ENCODE assay signal across 8 cellular contexts in the genomic region with DNA sequence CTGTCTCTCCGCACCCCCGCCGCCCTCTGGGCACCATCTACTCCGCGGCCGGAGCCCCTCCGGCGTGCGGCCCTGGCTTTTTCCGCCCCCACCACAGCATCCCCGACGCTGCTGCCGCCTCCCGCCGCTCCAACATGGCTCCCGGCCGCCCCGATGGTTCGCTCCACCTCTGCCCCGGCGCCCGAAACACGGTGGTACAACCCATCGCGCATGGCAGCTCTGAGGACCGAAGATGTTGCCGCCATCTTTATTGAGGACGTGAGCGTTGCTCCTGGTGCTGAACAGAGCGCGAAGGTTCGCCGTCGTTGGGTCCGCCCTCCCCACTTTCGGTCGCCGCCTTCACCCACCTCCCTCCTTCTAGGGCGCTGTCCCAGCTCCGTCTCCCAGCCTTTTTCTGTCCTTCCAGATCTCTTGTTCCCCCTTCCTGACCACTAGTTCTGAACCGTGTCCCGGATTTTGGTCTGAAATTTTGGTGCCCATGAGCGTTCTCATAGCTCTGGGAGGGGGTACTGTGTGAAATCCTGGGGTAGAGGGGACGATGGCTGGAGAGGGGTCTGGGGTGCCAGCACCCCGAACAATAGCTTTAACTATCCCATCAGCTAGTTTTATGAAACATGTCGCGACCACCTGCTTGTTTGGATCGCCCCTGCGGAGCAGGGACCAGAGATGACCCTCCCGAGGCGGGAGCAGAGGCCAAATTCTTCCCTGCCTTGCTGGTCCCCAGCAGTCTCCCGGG. TPM values are rescaled to one million over a fixed set of nuclear protein-coding genes. Genes with fewer than 3 reads are reported as not detected.
DNase-seq lines count a peak whose midpoint lies in the region; ATAC-seq and TF ChIP-seq lines count a peak whose summit lies in the region.

TSS of gene CELSR3 (minus strand) at position 134 of the 736 bp plus-strand sequence. CDS start 252 bp downstream, outside the sequence.

- H3K36me3 ChIP-seq in HUES64 (ENCODE audit: insufficient read depth, low read length) (peaks cover 35% of the 10 kb centered on the region), upper lobe of right lung (no peaks in the 10 kb centered on the region)

- TF ChIP-seq CTCF in glutamatergic neuron (IDR thresholded peaks at IDR 0.05; ENCODE audit: partially characterized antibody, unreplicated experiment) (no peak), upper lobe of right lung (IDR thresholded peaks at IDR 0.05) (no peak)

- H3K9me3 ChIP-seq in HUES64 (ENCODE audit: insufficient read depth, low read depth, low read length) = no peaks in the 10 kb centered on the region
- H3K9me3 ChIP-seq in upper lobe of right lung = no peaks in the 10 kb centered on the region

- H3K36me3 Mint-ChIP-seq in activated naive CD4-positive, alpha-beta T cell treated with anti-CD3 and anti-CD28 coated beads, Interleukin-2, amount 50 U/mL, for 72 hours = peaks cover 11 to 13% of the 10 kb centered on the region in 2 donors
- H3K36me3 Mint-ChIP-seq in glutamatergic neuron (ENCODE audit: unreplicated experiment) = peaks cover 14% of the 10 kb centered on the region

- H3K27me3 Mint-ChIP-seq in glutamatergic neuron (ENCODE audit: unreplicated experiment) = peaks cover 20% of the 10 kb centered on the region

- H3K27ac ChIP-seq in HUES64 (ENCODE audit: low read depth, low read length) (peak within 1 kb of the TSS; percentile 100), upper lobe of right lung (peak within 1 kb of the TSS; percentile 66)

- H3K4me3 Mint-ChIP-seq in glutamatergic neuron (ENCODE audit: unreplicated experiment) = peak within 1 kb of the TSS; percentile 97

- intact Hi-C loops in upper lobe of right lung (cut with DNase I) = no loop called here

- DNase-seq in COLO829 (ENCODE audit: low spot score) = peak; percentile 92
- peak; percentile 87 for DNase-seq in RPMI7951 (ENCODE audit: low read depth)
- DNase-seq in activated naive CD4-positive, alpha-beta T cell treated with anti-CD3 and anti-CD28 coated beads, Interleukin-2, amount 50 U/mL, for 72 hours (ENCODE audit: low spot score in 2 of 2) = peak in 1 of 2 donors; percentile 72
- DNase-seq in glutamatergic neuron = peak; percentile 89
- DNase-seq in non-pigmented ciliary epithelial cell (ENCODE audit: low read depth) = peak; percentile 55
- peak; percentile 74 for DNase-seq in upper lobe of right lung

- H3K4me3 ChIP-seq in HUES64 (ENCODE audit: low read length) = peak within 1 kb of the TSS; percentile 79
- H3K4me3 ChIP-seq in upper lobe of right lung = peak within 1 kb of the TSS; percentile 61

- under 1% methylated on average over 52 of the region's 52 CpGs for WGBS in HUES64

- ATAC-seq in activated naive CD4-positive, alpha-beta T cell treated with anti-CD3 and anti-CD28 coated beads, Interleukin-2, amount 50 U/mL, for 72 hours = peak; percentile 10 to 41
- peak; percentile 46 for ATAC-seq in upper lobe of right lung
- no peak for ATAC-seq in GM18909 (IDR thresholded peaks at IDR 0.05; ENCODE audit: poor library complexity, unreplicated experiment)

- peaks cover 14% of the 10 kb centered on the region for H3K4me1 Mint-ChIP-seq in glutamatergic neuron (ENCODE audit: low read depth, unreplicated experiment)

- H3K4me1 ChIP-seq in HUES64 (ENCODE audit: insufficient read depth, low read length) (peaks cover 4% of the 10 kb centered on the region; the same call in 1 of the 2 replicates), upper lobe of right lung (peaks cover 19% of the 10 kb centered on the region)

- H3K27ac Mint-ChIP-seq in activated naive CD4-positive, alpha-beta T cell treated with anti-CD3 and anti-CD28 coated beads, Interleukin-2, amount 50 U/mL, for 72 hours = peak within 1 kb of the TSS; percentile 84 to 98
- peak within 1 kb of the TSS; percentile 99 for H3K27ac Mint-ChIP-seq in glutamatergic neuron (ENCODE audit: unreplicated experiment)

- H3K9ac ChIP-seq in HUES64 (ENCODE audit: low read depth, low read length) = peak within 1 kb of the TSS; percentile 98

- peaks cover 0 to 3% of the 10 kb centered on the region in 2 donors for H3K9me3 Mint-ChIP-seq in activated naive CD4-positive, alpha-beta T cell treated with anti-CD3 and anti-CD28 coated beads, Interleukin-2, amount 50 U/mL, for 72 hours
- H3K9me3 Mint-ChIP-seq in glutamatergic neuron (ENCODE audit: unreplicated experiment) = peaks cover 21% of the 10 kb centered on the region

- H3K27me3 ChIP-seq in HUES64 (ENCODE audit: insufficient read depth, low read length) (no peaks in the 10 kb centered on the region), upper lobe of right lung (peaks cover 31% of the 10 kb centered on the region)

RNA-seq across cellular contexts. Expression of gene CELSR3, which starts in this region (rescaled TPM):
- polyA plus RNA-seq in HUES64 (2013, experiment 1 of 2) = 10.1 TPM
- 12.7 TPM for polyA plus RNA-seq in HUES64 (2013, experiment 2 of 2)
- total RNA-seq in RPMI7951 (2014; rRNA removed; shearing (Covaris generic)) = 0.98 and 1.1 TPM in 2 replicates
- total RNA-seq in activated naive CD4-positive, alpha-beta T cell treated with anti-CD3 and anti-CD28 coated beads, Interleukin-2, amount 50 U/mL, for 72 hours = 10 to 100 TPM; 12.6 to 13.1 TPM
- 162 TPM for total RNA-seq in glutamatergic neuron (ENCODE audit: unreplicated experiment)
- 1.2 TPM for total RNA-seq in upper lobe of right lung

Comparison
In these comparisons a context has a peak if more than half of its experiments do, and no peak if none do; other contexts are left out.
1. RNA of gene CELSR3 (total RNA-seq): 162 TPM in glutamatergic neuron (single experiment); 12.6 to 13.1 TPM in activated naive CD4-positive, alpha-beta T cell treated with anti-CD3 and anti-CD28 coated beads, Interleukin-2, amount 50 U/mL, for 72 hours, 1.2 TPM in upper lobe of right lung (single experiment) and 0.98 to 1.1 TPM in RPMI7951; every median in the first group is over 10 times any median in the second.